Comparison of ENCODE assay signal across 18 cellular contexts in genomic region chr10:61960396-61961120, GRCh38. TPM values are rescaled to one million over a fixed set of nuclear protein-coding genes. Genes with fewer than 3 reads are reported as not detected.
DNase-seq lines count a peak whose midpoint lies in the region; ATAC-seq lines count a peak whose summit lies in the region.
"Had no signal": no experiment of that assay in that cellular context is flagged by ENCODE, and none has a peak within 500 bp of the region (broad histone marks: within the 10 kb centered on the region; RNA-seq: fewer than 3 reads in every experiment).

No MANE protein-coding gene starts in this region.

- DNase-seq in stimulated activated naive CD8-positive, alpha-beta T cell treated with anti-CD3 and anti-CD28 coated beads, Interleukin-15, Interleukin-2, amounts not matched to agents 100 U/mL and 50 U/mL, for 24 hours, result no peak
- no peak for DNase-seq in activated naive CD8-positive, alpha-beta T cell treated with anti-CD3 and anti-CD28 coated beads, Interleukin-2, amount 50 U/mL, for 24 hours
- DNase-seq in NCI-H510A treated with DMSO at 0.1 percent for 48 hours (lab: John Stamatoyannopoulos, UW), result no peak
- DNase-seq in NCI-H1048 (lab: John Stamatoyannopoulos, UW), result no peak
- DNase-seq in T-helper 2 cell treated with Interferon-gamma antibody and Interleukin-4, amounts not matched to agents 5 μg/mL and 100 μg/mL, for 36 hours (ENCODE audit: low spot score), result no peak
- DNase-seq: amniotic stem cell; cortex of kidney; Karpas-422; NCI-H187; NCI-H748 treated with DMSO at 0.1 percent for 48 hours; occipital lobe; PC-3; SIG-M5; stimulated activated CD4-positive, alpha-beta T cell treated with anti-CD3 and anti-CD28 coated beads, Interleukin-2, amount 100 ng/mL, for 24 hours had no signal

- no peak overlapping the region for H3K4me3 Mint-ChIP-seq in stimulated activated naive CD8-positive, alpha-beta T cell treated with anti-CD3 and anti-CD28 coated beads, Interleukin-15, Interleukin-2, amounts not matched to agents 100 ng/mL and 50 ng/mL, for 24 hours
- peak overlapping the region in 2 of 4 donors; percentile 55 to 63 for H3K4me3 Mint-ChIP-seq in IgD-negative memory B cell
- H3K4me3 Mint-ChIP-seq in activated naive CD8-positive, alpha-beta T cell treated with anti-CD3 and anti-CD28 coated beads, Interleukin-2, amount 50 U/mL, for 24 hours, result no peak overlapping the region
- H3K4me3 Mint-ChIP-seq in T-helper 2 cell treated with Interferon-gamma antibody and Interleukin-4, amounts not matched to agents 5 μg/mL and 100 μg/mL, for 36 hours, result no peak overlapping the region

- peaks cover 87% of the 10 kb centered on the region for H3K4me1 Mint-ChIP-seq in stimulated activated naive CD8-positive, alpha-beta T cell treated with anti-CD3 and anti-CD28 coated beads, Interleukin-15, Interleukin-2, amounts not matched to agents 100 ng/mL and 50 ng/mL, for 24 hours (ENCODE audit: low read depth)
- H3K4me1 Mint-ChIP-seq in IgD-negative memory B cell, result peaks cover 61 to 75% (median 74%) of the 10 kb centered on the region in 3 donors
- peaks cover 86% of the 10 kb centered on the region for H3K4me1 Mint-ChIP-seq in activated naive CD8-positive, alpha-beta T cell treated with anti-CD3 and anti-CD28 coated beads, Interleukin-2, amount 50 U/mL, for 24 hours
- peaks cover 58% of the 10 kb centered on the region for H3K4me1 Mint-ChIP-seq in T-helper 2 cell treated with Interferon-gamma antibody and Interleukin-4, amounts not matched to agents 5 μg/mL and 100 μg/mL, for 36 hours (ENCODE audit: low read depth)

- peak overlapping the region; percentile 54 for H3K27ac Mint-ChIP-seq in stimulated activated naive CD8-positive, alpha-beta T cell treated with anti-CD3 and anti-CD28 coated beads, Interleukin-15, Interleukin-2, amounts not matched to agents 100 ng/mL and 50 ng/mL, for 24 hours
- H3K27ac Mint-ChIP-seq in IgD-negative memory B cell, result peak overlapping the region; percentile 66 to 84 (median 80)
- peak overlapping the region; percentile 17 for H3K27ac Mint-ChIP-seq in activated naive CD8-positive, alpha-beta T cell treated with anti-CD3 and anti-CD28 coated beads, Interleukin-2, amount 50 U/mL, for 24 hours
- H3K27ac Mint-ChIP-seq in T-helper 2 cell treated with Interferon-gamma antibody and Interleukin-4, amounts not matched to agents 5 μg/mL and 100 μg/mL, for 36 hours, result no peak overlapping the region

- H3K27me3 Mint-ChIP-seq in stimulated activated naive CD8-positive, alpha-beta T cell treated with anti-CD3 and anti-CD28 coated beads, Interleukin-15, Interleukin-2, amounts not matched to agents 100 ng/mL and 50 ng/mL, for 24 hours, result no peaks in the 10 kb centered on the region
- no peaks in the 10 kb centered on the region for H3K27me3 Mint-ChIP-seq in IgD-negative memory B cell
- H3K27me3 Mint-ChIP-seq in activated naive CD8-positive, alpha-beta T cell treated with anti-CD3 and anti-CD28 coated beads, Interleukin-2, amount 50 U/mL, for 24 hours, result no peaks in the 10 kb centered on the region
- H3K27me3 Mint-ChIP-seq in T-helper 2 cell treated with Interferon-gamma antibody and Interleukin-4, amounts not matched to agents 5 μg/mL and 100 μg/mL, for 36 hours (ENCODE audit: low read depth), result no peaks in the 10 kb centered on the region
- H3K27me3 Mint-ChIP-seq: stimulated activated naive CD8-positive, alpha-beta T cell treated with anti-CD3 and anti-CD28 coated beads, Interleukin-15, amount 100 ng/mL, for 72 hours had no signal

- no peaks in the 10 kb centered on the region for H3K9me3 Mint-ChIP-seq in stimulated activated naive CD8-positive, alpha-beta T cell treated with anti-CD3 and anti-CD28 coated beads, Interleukin-15, Interleukin-2, amounts not matched to agents 100 ng/mL and 50 ng/mL, for 24 hours
- H3K9me3 Mint-ChIP-seq in IgD-negative memory B cell, result no peaks in the 10 kb centered on the region
- H3K9me3 Mint-ChIP-seq in activated naive CD8-positive, alpha-beta T cell treated with anti-CD3 and anti-CD28 coated beads, Interleukin-2, amount 50 U/mL, for 24 hours, result no peaks in the 10 kb centered on the region
- H3K9me3 Mint-ChIP-seq in T-helper 2 cell treated with Interferon-gamma antibody and Interleukin-4, amounts not matched to agents 5 μg/mL and 100 μg/mL, for 36 hours, result no peaks in the 10 kb centered on the region
- H3K9me3 Mint-ChIP-seq: activated T-helper 2 cell treated with anti-CD3 and anti-CD28 coated beads, Interferon-gamma antibody, Interleukin-2, Interleukin-4, amounts not matched to agents 10 μg/mL and 5 μg/mL and 100 μg/mL, durations not matched to agents 14 hours and 24 hours and 36 hours; stimulated activated naive CD8-positive, alpha-beta T cell treated with anti-CD3 and anti-CD28 coated beads, Interleukin-15, amount 100 ng/mL, for 72 hours had no signal

- ATAC-seq in stimulated activated naive CD8-positive, alpha-beta T cell treated with anti-CD3 and anti-CD28 coated beads, Interleukin-15, Interleukin-2, amounts not matched to agents 100 U/mL and 50 U/mL, for 24 hours, result no peak
- no peak for ATAC-seq in activated naive CD8-positive, alpha-beta T cell treated with anti-CD3 and anti-CD28 coated beads, Interleukin-2, amount 50 U/mL, for 24 hours
- ATAC-seq: PC-3 had no signal

- peaks cover 59% of the 10 kb centered on the region for H3K36me3 Mint-ChIP-seq in stimulated activated naive CD8-positive, alpha-beta T cell treated with anti-CD3 and anti-CD28 coated beads, Interleukin-15, Interleukin-2, amounts not matched to agents 100 ng/mL and 50 ng/mL, for 24 hours (ENCODE audit: low read depth)
- H3K36me3 Mint-ChIP-seq in IgD-negative memory B cell, result peaks cover 10% of the 10 kb centered on the region
- H3K36me3 Mint-ChIP-seq in activated naive CD8-positive, alpha-beta T cell treated with anti-CD3 and anti-CD28 coated beads, Interleukin-2, amount 50 U/mL, for 24 hours (ENCODE audit: low read depth), result peaks cover 44% of the 10 kb centered on the region
- H3K36me3 Mint-ChIP-seq in T-helper 2 cell treated with Interferon-gamma antibody and Interleukin-4, amounts not matched to agents 5 μg/mL and 100 μg/mL, for 36 hours (ENCODE audit: low read depth), result peaks cover 62% of the 10 kb centered on the region

RNA-seq across cellular contexts. Expression of gene ARID5B, which starts 59.1 kb away (rescaled TPM):
- polyA plus RNA-seq in IgD-negative memory B cell, result 154 TPM
